In the genomic region with DNA sequence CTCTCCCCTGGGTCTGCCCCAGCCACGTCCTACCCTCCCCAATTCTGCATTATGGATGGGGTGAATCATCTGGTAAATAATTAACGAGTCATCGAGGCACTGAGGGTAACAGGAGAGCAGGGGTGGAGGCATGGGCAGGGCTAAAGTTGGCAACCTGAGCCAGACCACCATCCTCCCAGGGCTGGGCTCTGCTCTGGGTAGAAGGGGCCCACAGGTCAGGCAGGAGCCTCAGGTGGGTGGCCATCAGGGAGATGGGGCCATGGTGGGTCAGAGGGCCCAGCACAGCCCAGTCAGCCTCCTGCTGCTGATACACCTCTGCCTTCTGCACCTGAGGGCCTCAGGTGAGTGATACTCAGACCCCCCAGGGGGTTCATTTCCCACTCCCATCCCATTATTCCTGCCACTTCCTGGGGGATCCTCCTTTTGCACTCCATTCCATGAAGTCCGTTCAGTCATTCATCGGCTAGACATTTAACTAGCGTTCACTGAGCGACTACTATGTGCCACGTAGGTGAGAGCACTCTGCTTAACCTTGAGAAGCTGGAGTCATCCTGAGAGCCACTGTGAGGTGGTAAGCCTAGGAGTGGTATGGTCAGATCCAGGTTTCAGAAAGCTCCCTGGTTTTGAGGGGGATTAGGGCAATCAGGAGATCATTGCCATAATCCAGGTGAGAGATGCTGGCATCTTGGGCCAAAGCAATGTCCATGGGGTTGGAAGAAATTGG, we compare ENCODE assay signal across 2 cellular contexts.
TF ChIP-seq lines count a peak whose summit lies in the region.

Gene VSIG10L2 (plus strand): TSS at position 248 of the 724 bp plus-strand sequence. CDS start 12 bp downstream, at position 260.

TF ChIP-seq in SK-N-SH, 30 proteins besides CTCF, POLR2A, EP300 and RAD21 (continued from another document):
- no peak for TF ChIP-seq USF2 (IDR thresholded peaks at IDR 0.05; ENCODE audit: borderline replicate concordance, low read depth, low read length)

TF ChIP-seq in SK-N-SH treated with all-trans-retinoic acid at 6 μM for 48 hours, 23 proteins besides CTCF, POLR2A, EP300 and RAD21:
- no peak for TF ChIP-seq CSRNP3 (CRISPR knock-in tag; IDR thresholded peaks at IDR 0.05)
